8 cellular contexts compared by ENCODE assay signal in the genomic region with DNA sequence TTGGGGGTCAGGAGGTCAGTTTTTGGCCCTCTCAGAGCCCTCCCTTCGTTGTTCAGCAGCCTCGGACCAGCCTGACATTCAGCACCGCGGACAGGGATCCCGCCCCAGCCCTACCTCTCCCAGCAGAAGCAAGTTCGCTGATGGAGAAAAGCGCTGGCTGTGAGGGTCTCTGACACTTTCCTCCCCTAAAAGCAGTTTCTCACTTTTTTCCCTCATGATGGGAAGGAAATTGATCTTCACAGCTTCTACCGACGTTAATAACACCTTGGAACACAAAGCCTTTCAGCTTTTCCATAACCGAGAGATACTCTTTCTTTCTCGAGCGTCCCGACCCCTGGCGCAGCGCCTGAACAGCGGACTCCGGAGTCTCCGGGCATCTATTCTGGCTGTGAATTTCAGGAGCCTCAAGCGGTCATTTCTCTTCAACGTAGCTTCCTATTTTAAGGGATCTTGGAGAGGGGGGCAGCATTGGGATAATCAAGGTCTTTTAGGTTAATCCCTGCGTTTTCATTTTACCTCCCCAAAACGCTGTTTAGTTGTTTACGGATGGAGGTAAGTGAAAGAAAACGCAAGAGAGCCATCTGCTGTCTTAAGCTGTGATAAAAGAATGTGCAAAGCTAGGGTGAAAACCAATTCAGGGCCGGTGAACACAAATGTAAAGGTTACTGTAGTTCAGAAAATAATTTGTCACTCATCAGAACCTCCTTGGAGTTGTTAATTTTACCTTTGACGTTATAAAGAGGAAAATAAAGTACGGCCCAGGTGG.
DNase-seq lines count a peak whose midpoint lies in the region; ATAC-seq and TF ChIP-seq lines count a peak whose summit lies in the region.

No MANE protein-coding gene starts in this region.

- H3K36me3 ChIP-seq in HEK293 (ENCODE audit: control insufficient read depth in 2 of 2, insufficient read depth in 1 of 2, low read length in 2 of 2): no peaks in the 10 kb centered on the region

- POLR2A ChIA-PET in HEK293 (lab: Yijun Ruan, JAX): no interaction called here

- H3K4me1 ChIP-seq in HEK293 (ENCODE audit: control insufficient read depth, insufficient read depth, low read length): no peaks in the 10 kb centered on the region

- no peak for ATAC-seq in GM18502 (IDR thresholded peaks at IDR 0.05; ENCODE audit: poor library complexity, unreplicated experiment)

- peaks cover 10% of the 10 kb centered on the region for H3K4me1 Mint-ChIP-seq in osteocyte (ENCODE audit: unreplicated experiment)

- no peaks in the 10 kb centered on the region for H3K36me3 Mint-ChIP-seq in osteocyte (ENCODE audit: unreplicated experiment)

- peak; percentile 63 for DNase-seq in NCI-H748 treated with DMSO at 0.1 percent for 48 hours (lab: John Stamatoyannopoulos, UW)
- peak; percentile 14 for DNase-seq in fibroblast of pulmonary artery (ENCODE audit: low read depth)
- DNase-seq in osteocyte (ENCODE audit: extremely low spot score, unreplicated experiment): no peak
- no peak for DNase-seq in activated effector memory CD4-positive, alpha-beta T cell treated with Interleukin-2 at 50 U/mL for 16 hours
- DNase-seq in H4 (ENCODE audit: low spot score): no peak
- DNase-seq in SW480 (ENCODE audit: low spot score): no peak

- no peaks in the 10 kb centered on the region for H3K9me3 ChIP-seq in HEK293 (ENCODE audit: control insufficient read depth, insufficient read depth, low read depth, low read length)

- H3K4me3 Mint-ChIP-seq in osteocyte (ENCODE audit: unreplicated experiment): peak overlapping the region; percentile 66

- CTCF ChIA-PET in HEK293 (lab: Yijun Ruan, JAX): interaction anchor here (0.6 to 2.6 kb wide), 12 partner anchors 13 to 1461 kb away, joined by 3 to 29 read pairs (median 3); no protein-coding TSS in a partner anchor

- no peak overlapping the region for H3K27ac ChIP-seq in HEK293 (ENCODE audit: extremely low read depth, low read depth, low read length)

- H3K9me3 Mint-ChIP-seq in osteocyte (ENCODE audit: unreplicated experiment): no peaks in the 10 kb centered on the region

- H3K4me3 ChIP-seq in HEK293 (ENCODE audit: low read depth, low read length) (peak overlapping the region; percentile 2), fibroblast of pulmonary artery (replicated peaks; ENCODE audit: low read depth, low read length) (no peak overlapping the region)

- no peak overlapping the region for H3K27ac Mint-ChIP-seq in osteocyte (ENCODE audit: unreplicated experiment)

- TF ChIP-seq CTCF in HEK293 (tag by site-specific recombination; IDR thresholded peaks at IDR 0.05) (no peak), fibroblast of pulmonary artery (IDR thresholded peaks at IDR 0.05; ENCODE audit: low read length, missing control alignments) (no peak), osteocyte (IDR thresholded peaks at IDR 0.05) (peak; percentile 34)

- peaks cover 80% of the 10 kb centered on the region for H3K27me3 Mint-ChIP-seq in osteocyte (ENCODE audit: unreplicated experiment)

TF ChIP-seq in HEK293, 187 proteins besides CTCF, POLR2A, EP300 and RAD21:
- TF ChIP-seq ZNF394 (tag by site-specific recombination; IDR thresholded peaks at IDR 0.05; ENCODE audit: borderline replicate concordance) (peak; percentile 17; the same call in 1 of the 2 replicates), ZNF660 (tag by site-specific recombination; IDR thresholded peaks at IDR 0.05) (no peak), TCF7L2 (IDR thresholded peaks at IDR 0.05; ENCODE audit: borderline replicate concordance, low read depth, low read length) (no peak), ZNF211 (tag by site-specific recombination; IDR thresholded peaks at IDR 0.05; ENCODE audit: low read depth) (no peak), ZNF19 (tag by site-specific recombination; IDR thresholded peaks at IDR 0.05; ENCODE audit: low read depth) (no peak), REST (tag by site-specific recombination; IDR thresholded peaks at IDR 0.05) (peak; percentile 93)

Comparison
In these comparisons a context has a peak if more than half of its experiments do, and no peak if none do; other contexts are left out.
1. DNase-seq: peak in NCI-H748 treated with DMSO at 0.1 percent for 48 hours (single experiment) and fibroblast of pulmonary artery (single experiment); none in osteocyte (single experiment), activated effector memory CD4-positive, alpha-beta T cell treated with Interleukin-2 at 50 U/mL for 16 hours (single experiment), H4 (single experiment) and SW480 (single experiment).